In the genomic region with DNA sequence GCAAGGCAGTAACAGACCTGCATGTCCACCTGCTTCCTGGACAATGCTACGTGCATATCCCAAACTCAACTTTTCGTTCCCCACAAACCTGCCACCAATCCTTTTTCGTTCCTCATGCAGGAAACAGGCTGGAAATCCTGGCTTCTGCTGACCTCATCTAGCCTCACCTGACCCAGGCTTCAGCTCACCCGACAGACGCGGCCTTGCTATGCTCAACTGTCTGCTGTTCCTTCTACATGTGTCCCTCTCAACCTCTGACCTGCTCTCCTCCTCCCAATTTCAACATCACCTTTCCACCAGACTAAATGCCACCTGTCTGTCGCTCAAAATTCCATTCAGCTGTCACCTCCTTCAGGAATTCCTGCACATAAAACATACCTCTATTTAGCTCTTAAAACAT, we compare ENCODE assay signal across 15 cellular contexts. TPM values are rescaled to one million over a fixed set of nuclear protein-coding genes. Genes with fewer than 3 reads are reported as not detected.
DNase-seq lines count a peak whose midpoint lies in the region; ATAC-seq and TF ChIP-seq lines count a peak whose summit lies in the region.
"Had no signal": no experiment of that assay in that cellular context is flagged by ENCODE, and none has a peak within 500 bp of the region (broad histone marks: within the 10 kb centered on the region; RNA-seq: fewer than 3 reads in every experiment).

No MANE protein-coding gene starts in this region.

- no peak overlapping the region for H3K27ac ChIP-seq in CD4-positive, alpha-beta memory T cell (ENCODE audit: low read depth, low read length)
- H3K27ac ChIP-seq in HCT116 (ENCODE audit: low read depth, low read length), result 0 out of 2 replicates have a peak overlapping the region, but pooled peaks have one; percentile 15
- peak overlapping the region; percentile 65 for H3K27ac ChIP-seq in naive thymus-derived CD4-positive, alpha-beta T cell (ENCODE audit: low read depth, low read length)

- H3K4me1 ChIP-seq in CD4-positive, alpha-beta memory T cell (ENCODE audit: insufficient read depth, low read length), result peaks cover 87% of the 10 kb centered on the region
- H3K4me1 ChIP-seq in HCT116 (ENCODE audit: control insufficient read depth in 1 of 2, insufficient read depth in 2 of 2, low read length in 2 of 2), result peaks cover 0 to 11% of the 10 kb centered on the region in 2 experiments; a peak in 2 of 4 replicates
- peaks cover 20 to 77% of the 10 kb centered on the region in 2 donors for H3K4me1 ChIP-seq in naive thymus-derived CD4-positive, alpha-beta T cell (ENCODE audit: control insufficient read depth in 2 of 2, insufficient read depth in 2 of 2, low read length in 2 of 2)

- H3K4me1 Mint-ChIP-seq in CD4-positive, alpha-beta memory T cell, result peaks cover 50 to 85% (median 72%) of the 10 kb centered on the region in 4 donors
- peaks cover 51 to 92% (median 77%) of the 10 kb centered on the region in 7 donors for H3K4me1 Mint-ChIP-seq in naive thymus-derived CD4-positive, alpha-beta T cell

- H3K27me3 ChIP-seq in CD4-positive, alpha-beta memory T cell (ENCODE audit: insufficient read depth, low read length), result no peaks in the 10 kb centered on the region
- no peaks in the 10 kb centered on the region for H3K27me3 ChIP-seq in HCT116 (ENCODE audit: insufficient read depth, low read length)
- H3K27me3 ChIP-seq in naive thymus-derived CD4-positive, alpha-beta T cell (ENCODE audit: control insufficient read depth in 2 of 2, insufficient read depth in 2 of 2, low read length in 2 of 2), result no peaks in the 10 kb centered on the region
- H3K27me3 ChIP-seq: upper lobe of left lung had no signal

- peaks cover 48% of the 10 kb centered on the region for H3K36me3 ChIP-seq in CD4-positive, alpha-beta memory T cell (ENCODE audit: insufficient read depth, low read length)
- H3K36me3 ChIP-seq in HCT116 (ENCODE audit: control insufficient read depth in 1 of 2, insufficient read depth in 2 of 2, low read length in 2 of 2), result peaks cover 16 to 68% of the 10 kb centered on the region in 2 experiments; a peak in 3 of 4 replicates
- peaks cover 5 to 54% (median 14%) of the 10 kb centered on the region in 3 experiments for H3K36me3 ChIP-seq in naive thymus-derived CD4-positive, alpha-beta T cell (ENCODE audit: control insufficient read depth in 2 of 3, insufficient read depth in 3 of 3, low read length in 3 of 3)

- no peaks in the 10 kb centered on the region for H3K27me3 Mint-ChIP-seq in CD4-positive, alpha-beta memory T cell
- no peaks in the 10 kb centered on the region for H3K27me3 Mint-ChIP-seq in naive thymus-derived CD4-positive, alpha-beta T cell

- H3K79me2 ChIP-seq in HCT116 (ENCODE audit: insufficient read depth, low read length), result peaks cover 95% of the 10 kb centered on the region

- TF ChIP-seq CTCF in HCT116 (IDR thresholded peaks at IDR 0.05 in 2 of 3, conservative IDR thresholded peaks at IDR 0.05 in 1 of 3; ENCODE audit: borderline replicate concordance in 1 of 3, insufficient read depth in 1 of 3, low read depth in 2 of 3, low read length in 2 of 3), result no peak

- no peak overlapping the region for H3K4me3 ChIP-seq in CD4-positive, alpha-beta memory T cell (ENCODE audit: low read length in 2 of 2)
- no peak overlapping the region for H3K4me3 ChIP-seq in HCT116 (replicated peaks in 1 of 2; ENCODE audit: low read depth in 1 of 2, low read length in 2 of 2)
- H3K4me3 ChIP-seq in naive thymus-derived CD4-positive, alpha-beta T cell (ENCODE audit: low read length), result no peak overlapping the region
- H3K4me3 ChIP-seq: upper lobe of left lung had no signal

- RAD21 ChIA-PET in HCT116 (lab: Charles Lee; ENCODE audit: low non-redundant PET in 1 of 2, low total read pairs in 2 of 2, uncharacterized antibody in 2 of 2, unreplicated experiment in 2 of 2), result no interaction called here

- H3K9me2 ChIP-seq in HCT116 (ENCODE audit: insufficient read depth), result no peaks in the 10 kb centered on the region

- TF ChIP-seq POLR2A in HCT116 (IDR thresholded peaks at IDR 0.05; ENCODE audit: borderline replicate concordance, extremely low read depth, insufficient read depth, insufficient read length), result no peak

- H3K4me3 Mint-ChIP-seq in CD4-positive, alpha-beta memory T cell, result peak overlapping the region in 4 of 8 donors; percentile 10 to 75 (median 53)
- peak overlapping the region in 9 of 10 donors; percentile 4 to 69 (median 43) for H3K4me3 Mint-ChIP-seq in naive thymus-derived CD4-positive, alpha-beta T cell

- intact Hi-C loops in CD4-positive, alpha-beta memory T cell (cut with micrococcal nuclease), result no loop called here
- intact Hi-C loops in HCT116 (cut with micrococcal nuclease), result loop anchor here (5.0 kb wide), 2 partner anchors 35 to 50 kb away; no protein-coding TSS in a partner anchor
- intact Hi-C loops in naive thymus-derived CD4-positive, alpha-beta T cell (cut with micrococcal nuclease), result no loop called here

- TF ChIP-seq RAD21 in HCT116 (IDR thresholded peaks at IDR 0.05; ENCODE audit: low read depth), result no peak

- no peak for DNase-seq in CD4-positive, alpha-beta memory T cell
- DNase-seq in HCT116 (ENCODE audit: low read depth, low spot score), result no peak
- no peak for DNase-seq in activated naive CD4-positive, alpha-beta T cell treated with anti-CD3 and anti-CD28 coated beads, Interleukin-2, amount 50 U/mL, for 72 hours (ENCODE audit: low spot score in 2 of 2)
- no peak for DNase-seq in naive thymus-derived CD4-positive, alpha-beta T cell
- no peak for DNase-seq in DMS153 (lab: John Stamatoyannopoulos, UW)
- no peak for DNase-seq in LoVo (ENCODE audit: low spot score)
- DNase-seq: anterior cingulate cortex; cortex of kidney; GF-D8; hippocampal formation; NCI-H82; stimulated activated CD4-positive, alpha-beta T cell treated with anti-CD3 and anti-CD28 coated beads, Interleukin-2, amount 100 ng/mL, for 24 hours; stimulated activated CD8-positive, alpha-beta memory T cell treated with anti-CD3 and anti-CD28 coated beads, Interleukin-4, amount 100 ng/mL, for 48 hours; upper lobe of left lung had no signal

- H3K9me3 Mint-ChIP-seq in CD4-positive, alpha-beta memory T cell, result no peaks in the 10 kb centered on the region
- no peaks in the 10 kb centered on the region for H3K9me3 Mint-ChIP-seq in activated naive CD4-positive, alpha-beta T cell treated with anti-CD3 and anti-CD28 coated beads, Interleukin-2, amount 50 U/mL, for 72 hours
- H3K9me3 Mint-ChIP-seq in naive thymus-derived CD4-positive, alpha-beta T cell, result no peaks in the 10 kb centered on the region

- CTCF ChIA-PET in CD4-positive, alpha-beta memory T cell (lab: Charles Lee; ENCODE audit: partially characterized antibody), result interaction anchor here (0.6 to 1.7 kb wide), 3 partner anchors 17 to 154 kb away, joined by 3 to 6 read pairs (median 4); no protein-coding TSS in a partner anchor
- CTCF ChIA-PET in HCT116 (lab: Charles Lee), result no interaction called here
- CTCF ChIA-PET in naive thymus-derived CD4-positive, alpha-beta T cell (lab: Charles Lee), result interaction anchor here (0.6 kb wide), 1 partner anchor 893 kb away, joined by 5 read pairs; no protein-coding TSS in a partner anchor

- no TSS peak for BruUV-seq in HCT116 (replicated peaks; lab: Mats Ljungman, UMichigan)

- peaks cover 12% of the 10 kb centered on the region; the same call in 1 of the 2 replicates for H4K20me1 ChIP-seq in HCT116 (ENCODE audit: insufficient read depth)

- peaks cover 44 to 69% of the 10 kb centered on the region in 2 donors for H3K36me3 Mint-ChIP-seq in CD4-positive, alpha-beta memory T cell
- peaks cover 0 to 43% of the 10 kb centered on the region in 2 donors for H3K36me3 Mint-ChIP-seq in activated naive CD4-positive, alpha-beta T cell treated with anti-CD3 and anti-CD28 coated beads, Interleukin-2, amount 50 U/mL, for 72 hours
- H3K36me3 Mint-ChIP-seq in naive thymus-derived CD4-positive, alpha-beta T cell, result peaks cover 15 to 48% (median 36%) of the 10 kb centered on the region in 5 donors

- no peaks in the 10 kb centered on the region for H3K9me3 ChIP-seq in CD4-positive, alpha-beta memory T cell (ENCODE audit: control insufficient read depth in 1 of 2, low read length in 2 of 2)
- no peaks in the 10 kb centered on the region for H3K9me3 ChIP-seq in HCT116 (ENCODE audit: control insufficient read depth in 1 of 2, insufficient read depth in 1 of 2, low read depth in 1 of 2, low read length in 2 of 2)
- no peaks in the 10 kb centered on the region for H3K9me3 ChIP-seq in naive thymus-derived CD4-positive, alpha-beta T cell (ENCODE audit: control insufficient read depth in 2 of 3, low read length in 3 of 3)
- H3K9me3 ChIP-seq: upper lobe of left lung had no signal

- POLR2A ChIA-PET in CD4-positive, alpha-beta memory T cell (lab: Charles Lee; ENCODE audit: partially characterized antibody), result interaction anchor here (0.7 to 6.4 kb wide), 4 partner anchors 25 to 44 kb away, joined by 3 to 33 read pairs (median 6); no protein-coding TSS in a partner anchor
- POLR2A ChIA-PET in HCT116 (lab: Charles Lee), result interaction anchor here (0.8 kb wide), 1 partner anchor 9 kb away, joined by 4 read pairs; no protein-coding TSS in a partner anchor
- POLR2A ChIA-PET in naive thymus-derived CD4-positive, alpha-beta T cell (lab: Charles Lee), result interaction anchor here (0.6 to 1.6 kb wide), 12 partner anchors 8 to 133 kb away, joined by 3 to 6 read pairs (median 4); no protein-coding TSS in a partner anchor

- H2AFZ ChIP-seq in HCT116 (ENCODE audit: low read depth, low read length, poor library complexity, severe bottlenecking), result no peak overlapping the region

- no peak overlapping the region for H3K9ac ChIP-seq in HCT116 (ENCODE audit: low read length)

- ATAC-seq in HCT116 (no peak), HG03025 (IDR thresholded peaks at IDR 0.05; ENCODE audit: low FRiP score, unreplicated experiment) (no peak)
- ATAC-seq in activated naive CD4-positive, alpha-beta T cell treated with anti-CD3 and anti-CD28 coated beads, Interleukin-2, amount 50 U/mL, for 72 hours, result no peak
- no peak for ATAC-seq in naive thymus-derived CD4-positive, alpha-beta T cell

- peak overlapping the region; percentile 45 to 93 (median 85) for H3K27ac Mint-ChIP-seq in CD4-positive, alpha-beta memory T cell
- peak overlapping the region; percentile 73 to 84 for H3K27ac Mint-ChIP-seq in activated naive CD4-positive, alpha-beta T cell treated with anti-CD3 and anti-CD28 coated beads, Interleukin-2, amount 50 U/mL, for 72 hours
- H3K27ac Mint-ChIP-seq in naive thymus-derived CD4-positive, alpha-beta T cell, result peak overlapping the region; percentile 45 to 95 (median 86)

- H3K4me2 ChIP-seq in HCT116 (ENCODE audit: low read length), result peak overlapping the region; percentile 24; the same call in 1 of the 2 replicates

TF ChIP-seq in HCT116, 20 proteins besides CTCF, POLR2A, EP300 and RAD21:
- TF ChIP-seq CEBPB (IDR thresholded peaks at IDR 0.05; ENCODE audit: low read depth) (no peak), ZFX (IDR thresholded peaks at IDR 0.05) (no peak)
TF ChIP-seq in HCT116: peak in this region for 0.

RNA-seq across cellular contexts. Expression of gene XPO6, which starts 44.5 kb away (rescaled TPM):
- total RNA-seq in CD4-positive, alpha-beta memory T cell, result 100 to 1,000 TPM; 347 to 350 TPM
- polyA plus RNA-seq in CD4-positive, alpha-beta memory T cell, result 10 to 100 TPM; 35.7 to 90.7 TPM
- total RNA-seq in HCT116 (2021; ENCODE audit: unreplicated experiment), result 162 TPM
- polyA plus RNA-seq in HCT116 (2012), result 129 and 140 TPM in 2 replicates
- total RNA-seq in activated naive CD4-positive, alpha-beta T cell treated with anti-CD3 and anti-CD28 coated beads, Interleukin-2, amount 50 U/mL, for 72 hours, result 100 to 1,000 TPM; 204 to 278 TPM
- 100 to 1,000 TPM; 232 to 437 (median 385) TPM for total RNA-seq in naive thymus-derived CD4-positive, alpha-beta T cell
- polyA plus RNA-seq in naive thymus-derived CD4-positive, alpha-beta T cell, result 100 to 1,000 TPM in 1 of 2 donors, 10 to 100 TPM in 1; 89.5 to 144 TPM
